ENCODE assay signal across 17 cellular contexts in the genomic region with DNA sequence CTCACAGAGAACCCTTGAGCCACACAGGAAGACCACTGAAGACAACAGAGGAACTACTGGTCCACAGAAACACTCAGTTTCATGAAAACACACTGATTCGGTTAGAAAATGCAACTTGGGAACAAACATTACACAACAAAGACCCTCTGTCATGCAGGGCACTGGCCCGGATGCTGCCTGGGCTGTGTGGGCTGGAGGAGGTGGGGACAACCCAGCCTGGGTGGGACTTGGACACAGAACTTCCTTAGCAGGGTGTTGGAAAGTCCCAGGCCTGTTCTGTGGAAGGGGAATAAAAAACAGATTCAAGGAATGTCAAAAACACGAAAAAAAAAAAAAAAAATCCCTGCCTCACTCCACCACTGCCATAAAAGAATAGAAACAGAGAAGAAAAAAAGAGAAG.
DNase-seq lines count a peak whose midpoint lies in the region; ATAC-seq, FAIRE-seq and TF ChIP-seq lines count a peak whose summit lies in the region.
"Had no signal": no experiment of that assay in that cellular context is flagged by ENCODE, and none has a peak within 500 bp of the region (broad histone marks: within the 10 kb centered on the region; RNA-seq: fewer than 3 reads in every experiment).

No MANE protein-coding gene starts in this region.

- 64% methylated on average over 2 of the region's 3 CpGs; no CpG with 5 or more reads in 1 of the 2 experiments for WGBS in H1 (ENCODE audit: extremely low coverage in 1 of 2, insufficient coverage in 1 of 2, insufficient read length in 1 of 2, insufficient replicate concordance in 2 of 2, low coverage in 1 of 2, low lambda C conversion rate in 2 of 2, missing lambda C conversion rate in 1 of 2), 2 experiments

- no peaks in the 10 kb centered on the region for H3K9me2 ChIP-seq in GM23338 (ENCODE audit: insufficient read depth)

- no peak overlapping the region for H3K23ac ChIP-seq in H1 (ENCODE audit: insufficient read length)

- no peak overlapping the region for H3K14ac ChIP-seq in H1 (ENCODE audit: insufficient read length)

- H2AK5ac ChIP-seq in H1 (ENCODE audit: low read depth, low read length) = no peak overlapping the region

- no peak overlapping the region for H2BK120ac ChIP-seq in H1 (replicated peaks; ENCODE audit: low read depth, low read length)

- H3K79me2 ChIP-seq in GM23338 (replicated peaks; ENCODE audit: insufficient read depth) = no peaks in the 10 kb centered on the region
- H3K79me2 ChIP-seq in H1 (ENCODE audit: control insufficient read depth in 1 of 2, insufficient read depth in 2 of 2, low read length in 2 of 2) = no peaks in the 10 kb centered on the region

- H3K27me3 ChIP-seq in GM23338 (ENCODE audit: insufficient read depth) (peaks cover 10% of the 10 kb centered on the region; the same call in 1 of the 2 replicates), H1 (replicated peaks in 1 of 4; ENCODE audit: control insufficient read depth in 3 of 4, extremely low read depth in 1 of 4, insufficient read depth in 3 of 4, low read length in 3 of 4) (peaks cover 0 to 4% (median under 1%) of the 10 kb centered on the region in 4 experiments; a peak in 4 of 7 replicates), left lung (no peaks in the 10 kb centered on the region)

- TF ChIP-seq RAD21 in H1 (IDR thresholded peaks at IDR 0.05 in 1 of 2, conservative IDR thresholded peaks at IDR 0.05 in 1 of 2; ENCODE audit: low read depth in 2 of 2, low read length in 2 of 2) = no peak

- CTCF ChIA-PET in H1 (lab: Charles Lee; ENCODE audit: partially characterized antibody) = interaction anchor here (0.7 to 1.0 kb wide), 2 partner anchors 20 to 47 kb away, joined by 3 read pairs; no protein-coding TSS in a partner anchor

- H3K56ac ChIP-seq in H1 (replicated peaks; ENCODE audit: insufficient read length, low read depth, low read length) = no peak overlapping the region

- no peak overlapping the region; the same call in 1 of the 2 replicates for H2BK12ac ChIP-seq in H1 (ENCODE audit: low read depth, low read length)

- peaks cover 34% of the 10 kb centered on the region for H3K36me3 Mint-ChIP-seq in GM23338 (ENCODE audit: low read depth)
- H3K36me3 Mint-ChIP-seq: naive thymus-derived CD4-positive, alpha-beta T cell had no signal

- H3K4me3 Mint-ChIP-seq in GM23338 = no peak overlapping the region; the same call in 2 of the 3 replicates
- H3K4me3 Mint-ChIP-seq: activated T-helper 17 cell treated with anti-CD3 and anti-CD28 coated beads, Interleukin-2, amount 50 U/mL, for 72 hours; naive thymus-derived CD4-positive, alpha-beta T cell had no signal

- H3K9me3 ChIP-seq in H1 (ENCODE audit: insufficient read depth in 2 of 2, low read depth in 1 of 2, low read length in 1 of 2) = no peaks in the 10 kb centered on the region
- no peaks in the 10 kb centered on the region for H3K9me3 ChIP-seq in left lung

- H3K27me3 Mint-ChIP-seq in GM23338 (ENCODE audit: insufficient read depth, low read depth, poor library complexity) = peaks cover 24% of the 10 kb centered on the region
- H3K27me3 Mint-ChIP-seq: activated T-helper 17 cell treated with anti-CD3 and anti-CD28 coated beads, Interleukin-2, amount 50 U/mL, for 72 hours had no signal

- ATAC-seq in GM23338 (peak; percentile 75), left lung (peak; percentile 65), HG03442 (IDR thresholded peaks at IDR 0.05; ENCODE audit: unreplicated experiment) (no peak)
- ATAC-seq: activated T-helper 17 cell treated with anti-CD3 and anti-CD28 coated beads, Interleukin-2, amount 50 U/mL, for 72 hours; esophagus mucosa; naive thymus-derived CD4-positive, alpha-beta T cell had no signal

- POLR2A ChIA-PET in H1 (lab: Charles Lee; ENCODE audit: partially characterized antibody) = no interaction called here

- no peak overlapping the region for H3K9ac ChIP-seq in H1 (replicated peaks in 1 of 4; ENCODE audit: extremely low read depth in 1 of 4, low read depth in 3 of 4, low read length in 3 of 4)

- TF ChIP-seq CTCF in GM23338 (conservative IDR thresholded peaks at IDR 0.05; ENCODE audit: low read depth in 2 of 2) = no peak
- TF ChIP-seq CTCF in H1 (IDR thresholded peaks at IDR 0.05; ENCODE audit: control extremely low read depth in 1 of 3, insufficient read depth in 1 of 3, low read depth in 1 of 3, low read length in 3 of 3) = no peak
- TF ChIP-seq CTCF in left lung (IDR thresholded peaks at IDR 0.05) = no peak

- H3K27ac Mint-ChIP-seq in GM23338 = no peak overlapping the region
- H3K27ac Mint-ChIP-seq: activated T-helper 17 cell treated with anti-CD3 and anti-CD28 coated beads, Interleukin-2, amount 50 U/mL, for 72 hours; naive thymus-derived CD4-positive, alpha-beta T cell had no signal

- no peak for TF ChIP-seq POLR2A in H1 (IDR thresholded peaks at IDR 0.05; ENCODE audit: control extremely low read depth in 1 of 2, low read depth in 2 of 2, low read length in 2 of 2)

- H3K4me2 ChIP-seq in GM23338 = peak overlapping the region; percentile 52
- no peak overlapping the region for H3K4me2 ChIP-seq in H1 (ENCODE audit: insufficient read depth in 1 of 2, low read depth in 2 of 2, low read length in 2 of 2)

- no peak for TF ChIP-seq EP300 in H1 (IDR thresholded peaks at IDR 0.05; ENCODE audit: borderline replicate concordance in 1 of 2, low read depth in 2 of 2, low read length in 2 of 2)

- DNase-seq in GM23338 (ENCODE audit: low spot score) = peak; percentile 22
- DNase-seq in H1 (ENCODE audit: low read depth in 1 of 2, low spot score in 2 of 2) = no peak
- peak in 1 of 2 donors; percentile 78 for DNase-seq in left lung
- DNase-seq in NCI-H2081 treated with DMSO at 0.1 percent for 48 hours (lab: John Stamatoyannopoulos, UW) = no peak
- DNase-seq in NCI-H2227 (lab: John Stamatoyannopoulos, UW; ENCODE audit: unreplicated experiment) = no peak
- DNase-seq in stimulated activated naive CD4-positive, alpha-beta T cell treated with Interleukin-2 at 50 U/mL for 16 hours (lab: John Stamatoyannopoulos, UW) = no peak
- DNase-seq: activated CD4-positive, alpha-beta T cell treated with anti-CD3 and anti-CD28 coated beads, Interleukin-2, amount 50 U/mL, for 48 hours; DMS153; Karpas-422; naive thymus-derived CD4-positive, alpha-beta T cell; NCI-H187 treated with DMSO at 0.1 percent for 48 hours; NCI-H748 treated with DMSO at 0.1 percent for 48 hours; T-helper 9 cell had no signal

- H3K36me3 ChIP-seq in GM23338 (ENCODE audit: insufficient read depth) (no peaks in the 10 kb centered on the region), H1 (ENCODE audit: control insufficient read depth in 2 of 4, insufficient read depth in 4 of 4, low read length in 3 of 4) (no peaks in the 10 kb centered on the region; a peak in 1 of 8 replicates), left lung (no peaks in the 10 kb centered on the region)

- no peaks in the 10 kb centered on the region for H3K23me2 ChIP-seq in H1 (ENCODE audit: low read depth, low read length)

- H3K4me1 Mint-ChIP-seq in GM23338 = peaks cover 46% of the 10 kb centered on the region
- H3K4me1 Mint-ChIP-seq: activated T-helper 17 cell treated with anti-CD3 and anti-CD28 coated beads, Interleukin-2, amount 50 U/mL, for 72 hours had no signal

- peaks cover 3% of the 10 kb centered on the region; the same call in 2 of the 3 replicates for H3K9me3 Mint-ChIP-seq in GM23338
- H3K9me3 Mint-ChIP-seq: activated T-helper 17 cell treated with anti-CD3 and anti-CD28 coated beads, Interleukin-2, amount 50 U/mL, for 72 hours had no signal

- no peak overlapping the region for H4K8ac ChIP-seq in H1 (ENCODE audit: extremely low read depth, insufficient read depth, low read length)

- H3K79me1 ChIP-seq in H1 (ENCODE audit: low read depth, low read length) = no peaks in the 10 kb centered on the region

- H4K20me1 ChIP-seq in GM23338 (replicated peaks; ENCODE audit: insufficient read depth) (no peaks in the 10 kb centered on the region), H1 (replicated peaks in 1 of 2; ENCODE audit: control insufficient read depth in 1 of 2, insufficient read depth in 2 of 2, low read length in 2 of 2) (no peaks in the 10 kb centered on the region)

- H2BK15ac ChIP-seq in H1 (ENCODE audit: low read length) = no peak overlapping the region

- no peaks in the 10 kb centered on the region for H3F3A ChIP-seq in GM23338 (replicated peaks; ENCODE audit: low read depth)

- intact Hi-C loops in left lung (cut with DNase I) = no loop called here

- no peak overlapping the region for H4K91ac ChIP-seq in H1 (replicated peaks; ENCODE audit: insufficient read length, low read length)

- no peak overlapping the region for H4K5ac ChIP-seq in H1 (ENCODE audit: insufficient read length, low read depth, low read length)

- H3K4me3 ChIP-seq in GM23338 (no peak overlapping the region), H1 (ENCODE audit: extremely low read depth in 1 of 4, insufficient read depth in 2 of 4, low read depth in 3 of 4, low read length in 4 of 4) (no peak overlapping the region), left lung (no peak overlapping the region), skin epidermis (no peak overlapping the region)

- no peak overlapping the region for H2BK20ac ChIP-seq in H1 (ENCODE audit: low read length)

- no peak overlapping the region for H2BK5ac ChIP-seq in H1 (ENCODE audit: low read depth, low read length)

- FAIRE-seq in H1 (lab: Jason Lieb, UNC) = no peak

- H3K4me1 ChIP-seq in GM23338 (ENCODE audit: insufficient read depth) (peaks cover 49% of the 10 kb centered on the region), H1 (replicated peaks in 1 of 4; ENCODE audit: control insufficient read depth in 3 of 4, insufficient read depth in 4 of 4, low read length in 3 of 4) (peaks cover 0 to 12% (median 7%) of the 10 kb centered on the region in 4 experiments; a peak in 6 of 7 replicates), left lung (no peaks in the 10 kb centered on the region)

- peak overlapping the region; percentile 9; the same call in 1 of the 2 replicates for H3K18ac ChIP-seq in H1 (ENCODE audit: extremely low read depth, low read length)

- H2AFZ ChIP-seq in GM23338 (no peak overlapping the region), H1 (ENCODE audit: low read length) (no peak overlapping the region)

- no peak overlapping the region for H3K4ac ChIP-seq in H1 (replicated peaks; ENCODE audit: insufficient read length, low read depth, low read length)

- H3K27ac ChIP-seq in GM23338 (ENCODE audit: low read depth) = no peak overlapping the region
- H3K27ac ChIP-seq in H1 (ENCODE audit: low read depth, low read length) = no peak overlapping the region
- no peak overlapping the region for H3K27ac ChIP-seq in left lung
- H3K27ac ChIP-seq in skin epidermis = peak overlapping the region in 11 of 21 experiments; percentile 1 to 67 (median 54)

TF ChIP-seq in GM23338, 12 proteins besides CTCF, POLR2A, EP300 and RAD21:
- no peak for TF ChIP-seq CREB1 (CRISPR knock-in tag; IDR thresholded peaks at IDR 0.05; ENCODE audit: low read depth)

TF ChIP-seq in H1, 55 proteins besides CTCF, POLR2A, EP300 and RAD21 (continues in another document):
- TF ChIP-seq YY1 (IDR thresholded peaks at IDR 0.05; ENCODE audit: low read depth, low read length) (no peak), KDM4A (IDR thresholded peaks at IDR 0.05; ENCODE audit: low read depth, low read length, severe bottlenecking) (no peak), JUND (IDR thresholded peaks at IDR 0.05; ENCODE audit: low read length) (no peak), CBX8 (IDR thresholded peaks at IDR 0.05; ENCODE audit: borderline replicate concordance, low read depth, low read length) (no peak)

Comparison
In these comparisons a context has a peak if more than half of its experiments do, and no peak if none do; other contexts are left out.
1. H3K27ac ChIP-seq: peak in skin epidermis (11 of 21); none in GM23338 (single experiment), H1 (single experiment) and left lung (0 of 2).